ENCODE assay signal across 15 cellular contexts in genomic region chr5:52065182-52065581, GRCh38.
"Had no signal": no experiment of that assay in that cellular context is flagged by ENCODE, and none has a peak within 500 bp of the region (broad histone marks: within the 10 kb centered on the region; RNA-seq: fewer than 3 reads in every experiment).

No MANE protein-coding gene starts in this region.

- H3K9me3 ChIP-seq: thyroid gland had no signal

- DNase-seq: activated CD4-positive, alpha-beta T cell treated with anti-CD3 and anti-CD28 coated beads for 4 hours; activated CD4-positive, alpha-beta T cell treated with anti-CD3 and anti-CD28 coated beads, Interleukin-2, amount 50 U/mL, for 48 hours; activated CD4-positive, CD25-positive, alpha-beta regulatory T cell; activated effector memory CD4-positive, alpha-beta T cell treated with anti-CD3 and anti-CD28 coated beads, Interleukin-2, amount 50 U/mL, for 16 hours; activated naive CD4-positive, alpha-beta T cell treated with anti-CD3 and anti-CD28 coated beads, Interleukin-2, amount 10 ng/mL, durations not matched to agents 7 days and 5 days; cerebellar nuclear complex; foreskin fibroblast; left colon; retina; spleen; stimulated activated CD4-positive, alpha-beta T cell treated with anti-CD3 and anti-CD28 coated beads, Interleukin-4, amount 100 ng/mL, for 4 hours; substantia nigra; thyroid gland had no signal

- H3K27me3 ChIP-seq: spleen, thyroid gland had no signal

- H3K4me3 ChIP-seq: coronary artery, spleen, thyroid gland had no signal

- H3K36me3 ChIP-seq: spleen, thyroid gland had no signal

- ATAC-seq: left colon; natural killer cell treated with Interleukin-12 subunit alpha and Interleukin-12 subunit beta and Interleukin-15 and Interleukin-18, amount 100 ng/mL, for 72 hours had no signal

- H3K4me1 ChIP-seq: spleen, thyroid gland had no signal

- H3K27ac ChIP-seq: coronary artery, spleen, thyroid gland had no signal
